13 cellular contexts compared by ENCODE assay signal in the genomic region with DNA sequence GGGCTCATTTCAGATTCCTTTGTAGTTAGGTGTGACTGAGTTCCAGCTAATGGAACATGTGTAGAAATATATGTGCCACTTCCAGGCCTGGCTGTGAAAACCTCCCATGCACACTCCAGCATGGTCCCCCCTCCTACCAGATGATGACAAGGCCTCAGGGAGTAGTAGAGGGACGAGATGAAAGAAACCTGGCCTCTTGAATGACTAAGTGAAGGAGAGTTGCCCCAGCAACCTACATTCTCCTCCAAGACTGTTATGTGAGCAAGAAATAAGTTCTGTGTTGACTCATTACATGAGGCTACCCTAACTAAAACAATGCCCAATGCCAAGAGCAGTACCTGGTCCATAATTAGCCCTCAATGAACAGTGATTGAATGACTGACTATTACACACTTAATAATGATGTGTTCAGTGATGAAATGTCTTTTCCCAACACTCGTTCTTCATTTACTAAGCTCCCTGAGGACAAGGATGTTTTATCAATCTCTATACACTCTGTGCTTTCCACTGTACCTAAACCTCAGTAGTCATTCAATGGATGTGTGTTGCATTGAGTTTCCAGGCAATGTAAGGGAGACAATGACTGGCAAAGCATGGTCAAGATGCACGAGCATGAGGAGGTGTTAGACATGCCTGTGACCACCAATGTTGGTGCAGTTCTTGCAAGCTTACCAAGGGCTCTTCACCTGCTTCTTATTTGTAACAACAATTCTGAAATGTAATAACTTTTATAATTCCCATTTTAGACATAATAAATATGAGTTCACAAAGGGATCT.
A peak's percentile ranks its signal among the peaks of the same experiment; 100 is the strongest.
DNase-seq lines count a peak whose midpoint lies in the region; TF ChIP-seq lines count a peak whose summit lies in the region.
"Had no signal": no experiment of that assay in that cellular context is flagged by ENCODE, and none has a peak within 500 bp of the region (broad histone marks: within the 10 kb centered on the region; RNA-seq: fewer than 3 reads in every experiment).

No MANE protein-coding gene starts in this region.

- no peaks in the 10 kb centered on the region; the same call in 1 of the 2 replicates for H3K36me3 Mint-ChIP-seq in HFFc6 (ENCODE audit: low read depth)
- H3K36me3 Mint-ChIP-seq in endothelial cell (ENCODE audit: low read depth, unreplicated experiment), result no peaks in the 10 kb centered on the region
- H3K36me3 Mint-ChIP-seq: brain, IgD-negative memory B cell had no signal

- H3K27ac Mint-ChIP-seq in HFFc6, result no peak overlapping the region; the same call in 1 of the 2 replicates
- no peak overlapping the region for H3K27ac Mint-ChIP-seq in endothelial cell (ENCODE audit: unreplicated experiment)
- H3K27ac Mint-ChIP-seq: brain, IgD-negative memory B cell had no signal

- H3K4me3 Mint-ChIP-seq in HFFc6 (no peak overlapping the region), endothelial cell (ENCODE audit: unreplicated experiment) (no peak overlapping the region)
- H3K4me3 Mint-ChIP-seq: brain, nephron had no signal

- peaks cover 31% of the 10 kb centered on the region for H3K4me1 Mint-ChIP-seq in HFFc6 (ENCODE audit: low read depth)
- peaks cover 5% of the 10 kb centered on the region for H3K4me1 Mint-ChIP-seq in endothelial cell (ENCODE audit: unreplicated experiment)

- TF ChIP-seq CTCF in HFFc6 (IDR thresholded peaks at IDR 0.05) (no peak), endothelial cell (IDR thresholded peaks at IDR 0.05; ENCODE audit: unreplicated experiment) (no peak)

- no peaks in the 10 kb centered on the region; the same call in 1 of the 2 replicates for H3K9me3 Mint-ChIP-seq in HFFc6
- H3K9me3 Mint-ChIP-seq in endothelial cell (ENCODE audit: unreplicated experiment), result no peaks in the 10 kb centered on the region

- DNase-seq in AG08395 (ENCODE audit: low spot score) (peak; percentile 54), HFFc6 (peak; percentile 74), kidney tubule cell (ENCODE audit: low spot score) (peak; percentile 80), DMS153 (lab: John Stamatoyannopoulos, UW) (no peak), endothelial cell (ENCODE audit: low spot score) (no peak), NCI-H1694 treated with DMSO at 0.1 percent for 48 hours (lab: John Stamatoyannopoulos, UW) (no peak), NCI-H1930 (lab: John Stamatoyannopoulos, UW) (no peak)
- peak; percentile 31 for DNase-seq in activated T-helper 9 cell treated with anti-CD3 and anti-CD28 coated beads, Interleukin-2, amount 50 U/mL, for 16 hours (ENCODE audit: low read depth)
- DNase-seq: Calu3, NCI-H526 treated with DMSO at 0.1 percent for 48 hours had no signal

- H3K27me3 Mint-ChIP-seq in HFFc6 (ENCODE audit: insufficient read depth), result no peaks in the 10 kb centered on the region; the same call in none of the 2 replicates
- H3K27me3 Mint-ChIP-seq in endothelial cell (ENCODE audit: unreplicated experiment), result peaks cover 2% of the 10 kb centered on the region

Comparison
In these comparisons a context has a peak if more than half of its experiments do, and no peak if none do; other contexts are left out.
1. DNase-seq: peak in AG08395 (single experiment), HFFc6 (single experiment), activated T-helper 9 cell treated with anti-CD3 and anti-CD28 coated beads, Interleukin-2, amount 50 U/mL, for 16 hours (single experiment) and kidney tubule cell (single experiment); none in DMS153 (single experiment), endothelial cell (single experiment), NCI-H1694 treated with DMSO at 0.1 percent for 48 hours (single experiment) and NCI-H1930 (0 of 2).